In genomic region chr6:35804996-35805736, GRCh38 we compare ENCODE assay signal across 8 cellular contexts. TPM values are rescaled to one million over a fixed set of nuclear protein-coding genes. Genes with fewer than 3 reads are reported as not detected.
DNase-seq lines count a peak whose midpoint lies in the region; ATAC-seq and TF ChIP-seq lines count a peak whose summit lies in the region.

TSS of gene LHFPL5 (plus strand) at chr6:35805352. CDS start at chr6:35805671, 319 bp downstream.

- 12 to 16% methylated on average over 34 to 40 of the region's 40 CpGs for WGBS in aorta, 2 donors

- ATAC-seq in activated B cell treated with CpG ODN at 0.5 μM for 24 hours (ENCODE audit: low read depth), result peak; percentile 68
- peak; percentile 92 for ATAC-seq in mucosa of descending colon
- peak; percentile 60 for ATAC-seq in aorta (ENCODE audit: low FRiP score)
- no peak for ATAC-seq in HG03039 (IDR thresholded peaks at IDR 0.05; ENCODE audit: unreplicated experiment)

- no peaks in the 10 kb centered on the region for H3K36me3 ChIP-seq in mucosa of descending colon (ENCODE audit: low read depth)
- no peaks in the 10 kb centered on the region for H3K36me3 ChIP-seq in aorta (ENCODE audit: control insufficient read depth in 1 of 2, insufficient read depth in 2 of 2, low read length in 1 of 2)

- H3K9me3 Mint-ChIP-seq in activated B cell treated with CpG ODN at 0.5 μM for 24 hours, result no peaks in the 10 kb centered on the region

- H3K4me3 ChIP-seq in mucosa of descending colon (no peak within 1 kb of the TSS), aorta (ENCODE audit: low read length in 2 of 2) (no peak within 1 kb of the TSS)

- no peak within 1 kb of the TSS for H3K27ac ChIP-seq in aorta (ENCODE audit: low read depth in 1 of 2, low read length in 2 of 2)

- intact Hi-C loops in activated B cell treated with CpG ODN at 0.5 μM for 24 hours (cut with micrococcal nuclease), result no loop called here
- intact Hi-C loops in mucosa of descending colon (cut with DNase I, micrococcal nuclease), result no loop called here
- intact Hi-C loops in aorta (cut with DNase I), result no loop called here

- H3K27me3 ChIP-seq in aorta (ENCODE audit: control insufficient read depth in 1 of 2, insufficient read depth in 2 of 2, low read length in 1 of 2), result no peaks in the 10 kb centered on the region

- peaks cover 27% of the 10 kb centered on the region for H3K27me3 Mint-ChIP-seq in activated B cell treated with CpG ODN at 0.5 μM for 24 hours

- CTCF ChIA-PET in activated B cell treated with CpG ODN at 0.5 μM for 24 hours (lab: Charles Lee), result no interaction called here

- H3K4me1 ChIP-seq in mucosa of descending colon (ENCODE audit: low read depth) (peaks cover 5% of the 10 kb centered on the region), aorta (ENCODE audit: control insufficient read depth in 1 of 2, insufficient read depth in 2 of 2, low read length in 2 of 2) (no peaks in the 10 kb centered on the region)

- TF ChIP-seq CTCF in activated B cell treated with CpG ODN at 0.5 μM for 24 hours (IDR thresholded peaks at IDR 0.05) (no peak), mucosa of descending colon (IDR thresholded peaks at IDR 0.05) (no peak)

- H3K27ac Mint-ChIP-seq in activated B cell treated with CpG ODN at 0.5 μM for 24 hours, result no peak within 1 kb of the TSS

- DNase-seq in GDM1 (lab: John Stamatoyannopoulos, UW), result peak; percentile 27
- peak; percentile 60 for DNase-seq in NCI-H1436 (lab: John Stamatoyannopoulos, UW)
- peak; percentile 45 for DNase-seq in activated B cell treated with CpG ODN at 0.5 μM for 24 hours
- DNase-seq in ecto neural progenitor cell (ENCODE audit: low spot score), result peak; percentile 87
- peak in 2 of 3 donors; percentile 47 to 66 for DNase-seq in mucosa of descending colon
- DNase-seq in aorta, result peak in 1 of 2 donors; percentile 80
- no peak for DNase-seq in DMS114 treated with DMSO at 0.1 percent for 48 hours (lab: John Stamatoyannopoulos, UW; ENCODE audit: unreplicated experiment)

- POLR2A ChIA-PET in activated B cell treated with CpG ODN at 0.5 μM for 24 hours (lab: Charles Lee), result no interaction called here

- no peaks in the 10 kb centered on the region for H3K9me3 ChIP-seq in mucosa of descending colon
- H3K9me3 ChIP-seq in aorta (ENCODE audit: control insufficient read depth, low read length), result peaks cover 3% of the 10 kb centered on the region

- no peaks in the 10 kb centered on the region for H3K36me3 Mint-ChIP-seq in activated B cell treated with CpG ODN at 0.5 μM for 24 hours (ENCODE audit: low read depth)

- H3K4me1 Mint-ChIP-seq in activated B cell treated with CpG ODN at 0.5 μM for 24 hours, result peaks cover 2% of the 10 kb centered on the region

- H3K4me3 Mint-ChIP-seq in activated B cell treated with CpG ODN at 0.5 μM for 24 hours, result peak within 1 kb of the TSS; percentile 13

RNA-seq across cellular contexts. Expression of gene LHFPL5, which starts in this region (rescaled TPM):
- total RNA-seq in activated B cell treated with CpG ODN at 0.5 μM for 24 hours, result not detected in 2 replicates
- total RNA-seq in mucosa of descending colon, result under 1 TPM in 1 of 3 donors, not detected in 2; 0.19 TPM
- total RNA-seq in aorta, result not detected
- not detected for polyA plus RNA-seq in aorta

Comparison
In these comparisons a context has a peak if more than half of its experiments do, and no peak if none do; other contexts are left out.
1. Peak in DNase-seq and ATAC-seq in activated B cell treated with CpG ODN at 0.5 μM for 24 hours; RNA of the gene not detected or under 1 TPM.
2. Peak in DNase-seq and ATAC-seq in mucosa of descending colon; RNA of the gene not detected or under 1 TPM.
3. Peak in ATAC-seq in aorta; RNA of the gene not detected or under 1 TPM.